In genomic region chr19:48493718-48494515, GRCh38 we compare ENCODE assay signal across 8 cellular contexts. TPM values are rescaled to one million over a fixed set of nuclear protein-coding genes. Genes with fewer than 3 reads are reported as not detected.
DNase-seq lines count a peak whose midpoint lies in the region; ATAC-seq and TF ChIP-seq lines count a peak whose summit lies in the region.

No MANE protein-coding gene starts in this region.

- H3K4me3 Mint-ChIP-seq in progenitor cell of endocrine pancreas (ENCODE audit: low read depth), result peak overlapping the region; percentile 66

- 0 out of 2 replicates have a peak overlapping the region, but pooled peaks have one; percentile 53 for H2AFZ ChIP-seq in PC-3 (ENCODE audit: low read length)
- H2AFZ ChIP-seq in fibroblast of lung (ENCODE audit: low read length), result peak overlapping the region; percentile 86

- H3K79me2 ChIP-seq in PC-3 (ENCODE audit: low read length) (peaks cover 4% of the 10 kb centered on the region; the same call in 1 of the 2 replicates), fibroblast of lung (ENCODE audit: control insufficient read depth, insufficient read depth, low read length) (no peaks in the 10 kb centered on the region)

- no peaks in the 10 kb centered on the region for H3K36me3 ChIP-seq in PC-3 (ENCODE audit: low read depth, low read length)
- no peaks in the 10 kb centered on the region for H3K36me3 ChIP-seq in fibroblast of lung (ENCODE audit: control insufficient read depth, insufficient read depth, low read length)

- CTCF ChIA-PET in PC-3 (lab: Charles Lee), result interaction anchor here (0.5 to 1.5 kb wide), 2 partner anchors 90 to 114 kb away, joined by 3 to 17 read pairs; no protein-coding TSS in a partner anchor

- H3K9ac ChIP-seq in PC-3 (ENCODE audit: low read length) (peak overlapping the region; percentile 63; the same call in 1 of the 2 replicates), fibroblast of lung (ENCODE audit: insufficient read depth, low read length) (peak overlapping the region; percentile 63)

- H3K27ac ChIP-seq in PC-3 (ENCODE audit: low read length) (no peak overlapping the region), fibroblast of lung (ENCODE audit: insufficient read depth, low read length) (no peak overlapping the region)

- H3F3A ChIP-seq in PC-3 (ENCODE audit: low read length, unreplicated experiment), result no peaks in the 10 kb centered on the region

- H3K9me3 Mint-ChIP-seq in progenitor cell of endocrine pancreas (ENCODE audit: low read depth), result no peaks in the 10 kb centered on the region

- H4K20me1 ChIP-seq in PC-3 (ENCODE audit: low read length) (no peaks in the 10 kb centered on the region), fibroblast of lung (ENCODE audit: control insufficient read depth, extremely low read depth, insufficient read depth, low read length) (no peaks in the 10 kb centered on the region)

- ATAC-seq in GM18517 (IDR thresholded peaks at IDR 0.05; ENCODE audit: unreplicated experiment) (peak; percentile 18), PC-3 (peak; percentile 2; the same call in 1 of the 2 replicates), GM19351 (IDR thresholded peaks at IDR 0.05; ENCODE audit: unreplicated experiment) (no peak)

- H3K27me3 ChIP-seq in PC-3 (ENCODE audit: low read length) (no peaks in the 10 kb centered on the region), fibroblast of lung (ENCODE audit: control insufficient read depth, insufficient read depth, low read length) (peaks cover 20% of the 10 kb centered on the region)

- intact Hi-C loops in PC-3 (cut with micrococcal nuclease), result no loop called here

- H3K36me3 Mint-ChIP-seq in progenitor cell of endocrine pancreas (ENCODE audit: insufficient read depth), result no peaks in the 10 kb centered on the region

- POLR2A ChIA-PET in PC-3 (lab: Charles Lee; ENCODE audit: unreplicated experiment), result interaction anchor here (0.6 to 1.4 kb wide), 4 partner anchors 12 to 130 kb away, joined by 3 to 6 read pairs (median 4); partner anchors contain the start of gene TMEM143

- peaks cover 47% of the 10 kb centered on the region for H3K27me3 Mint-ChIP-seq in progenitor cell of endocrine pancreas

- no TSS peak for BruUV-seq in PC-3 (replicated peaks; lab: Mats Ljungman, UMichigan)

- H3K4me1 ChIP-seq in PC-3 (ENCODE audit: insufficient read depth, low read length) (peaks cover 5% of the 10 kb centered on the region; the same call in 1 of the 2 replicates), fibroblast of lung (ENCODE audit: control insufficient read depth, extremely low read depth, insufficient read depth, low read length) (peaks cover 2% of the 10 kb centered on the region)

- no peaks in the 10 kb centered on the region for H3K9me2 ChIP-seq in PC-3 (replicated peaks; ENCODE audit: low read length)

- no peak overlapping the region for H3K27ac Mint-ChIP-seq in progenitor cell of endocrine pancreas

- TF ChIP-seq CTCF in PC-3 (conservative IDR thresholded peaks at IDR 0.05; ENCODE audit: low read depth, low read length) (no peak), fibroblast of lung (conservative IDR thresholded peaks at IDR 0.05 in 1 of 2, IDR thresholded peaks at IDR 0.05 in 1 of 2; ENCODE audit: low read depth in 1 of 2, low read length in 2 of 2) (no peak), progenitor cell of endocrine pancreas (IDR thresholded peaks at IDR 0.05; ENCODE audit: unreplicated experiment) (no peak)

- no peak for DNase-seq in PC-3
- no peak for DNase-seq in fibroblast of lung (ENCODE audit: low read depth in 2 of 2)
- DNase-seq in progenitor cell of endocrine pancreas (ENCODE audit: low spot score, unreplicated experiment), result no peak
- DNase-seq in globus pallidus (ENCODE audit: low spot score), result no peak
- no peak for DNase-seq in stimulated activated CD4-positive, alpha-beta T cell treated with anti-CD3 and anti-CD28 coated beads, Interleukin-15, amount 100 ng/mL, for 24 hours
- no peak for DNase-seq in dedifferentiated amniotic fluid mesenchymal stem cell (ENCODE audit: extremely low spot score)

- H3K4me3 ChIP-seq in PC-3 (ENCODE audit: low read length) (peak overlapping the region; percentile 70), fibroblast of lung (replicated peaks in 1 of 4; ENCODE audit: control extremely low read depth in 1 of 4, insufficient read depth in 1 of 4, low read depth in 3 of 4, low read length in 4 of 4) (peak overlapping the region; percentile 39 to 60 (median 57))

- peaks cover 9% of the 10 kb centered on the region for H3K4me1 Mint-ChIP-seq in progenitor cell of endocrine pancreas (ENCODE audit: low read depth)

- no peaks in the 10 kb centered on the region for H3K9me3 ChIP-seq in PC-3 (ENCODE audit: low read length)
- no peaks in the 10 kb centered on the region for H3K9me3 ChIP-seq in fibroblast of lung (ENCODE audit: control insufficient read depth, insufficient read depth, low read depth, low read length)

- H3K4me2 ChIP-seq in PC-3 (ENCODE audit: low read length) (peak overlapping the region; percentile 92), fibroblast of lung (ENCODE audit: extremely low read depth, insufficient read depth, low read length) (peak overlapping the region; percentile 68)

RNA-seq across cellular contexts. Expression of gene LMTK3, which starts 17.7 kb away (rescaled TPM):
- total RNA-seq in PC-3 (2014; rRNA removed) (4.8 and 8.3 TPM in 2 replicates), fibroblast of lung (under 0.01 and 0.17 TPM in 2 replicates), progenitor cell of endocrine pancreas (11.4 and 12.7 TPM in 2 replicates)
- polyA plus RNA-seq in fibroblast of lung, result 0.01 TPM in 1 of 2 replicates, not detected in the other
- 0.10 and 0.14 TPM in 2 replicates for polyA plus RNA-seq in fibroblast of lung (2012)
- polyA minus RNA-seq in fibroblast of lung (ENCODE audit: low replicate concordance), result 0.37 TPM in 1 of 2 replicates, not detected in the other

RNA-seq across cellular contexts. Expression of gene CYTH2, which starts 24.7 kb away (rescaled TPM):
- total RNA-seq in PC-3 (2014; rRNA removed) (50.5 and 58.6 TPM in 2 replicates), fibroblast of lung (25.8 and 27.2 TPM in 2 replicates), progenitor cell of endocrine pancreas (248 TPM in 2 replicates)
- 18.6 and 26.6 TPM in 2 replicates for polyA plus RNA-seq in fibroblast of lung
- polyA plus RNA-seq in fibroblast of lung (2012), result 25.7 and 33.9 TPM in 2 replicates
- 33.6 and 72.4 TPM in 2 replicates for polyA minus RNA-seq in fibroblast of lung (ENCODE audit: low replicate concordance)

RNA-seq across cellular contexts. Expression of gene KCNJ14, which starts 38.5 kb away (rescaled TPM):
- total RNA-seq in PC-3 (2014; rRNA removed), result 1.4 and 2.2 TPM in 2 replicates
- 0.26 and 0.50 TPM in 2 replicates for total RNA-seq in fibroblast of lung
- 0.15 and 0.18 TPM in 2 replicates for polyA plus RNA-seq in fibroblast of lung
- 0.17 and 0.24 TPM in 2 replicates for polyA plus RNA-seq in fibroblast of lung (2012)
- 0.85 TPM in 1 of 2 replicates, not detected in the other for polyA minus RNA-seq in fibroblast of lung (ENCODE audit: low replicate concordance)
- 2.0 TPM in 2 replicates for total RNA-seq in progenitor cell of endocrine pancreas

RNA-seq across cellular contexts. Expression of gene GRWD1, which starts 48.1 kb away (rescaled TPM):
- total RNA-seq in PC-3 (2014; rRNA removed) (33.2 and 46.7 TPM in 2 replicates), fibroblast of lung (9.1 and 12.1 TPM in 2 replicates), progenitor cell of endocrine pancreas (35.7 and 35.9 TPM in 2 replicates)
- 14.7 and 21.9 TPM in 2 replicates for polyA plus RNA-seq in fibroblast of lung
- 17.6 and 32.0 TPM in 2 replicates for polyA plus RNA-seq in fibroblast of lung (2012)
- polyA minus RNA-seq in fibroblast of lung (ENCODE audit: low replicate concordance), result 12.0 and 19.1 TPM in 2 replicates

RNA-seq across cellular contexts. Expression of gene SULT2B1, which starts 58.1 kb away (rescaled TPM):
- 4.8 and 6.7 TPM in 2 replicates for total RNA-seq in PC-3 (2014; rRNA removed)
- 0.33 TPM in 1 of 2 replicates, not detected in the other for total RNA-seq in fibroblast of lung
- 0.10 TPM in 1 of 2 replicates, not detected in the other for polyA plus RNA-seq in fibroblast of lung
- polyA plus RNA-seq in fibroblast of lung (2012), result 0.13 and 0.23 TPM in 2 replicates
- polyA minus RNA-seq in fibroblast of lung (ENCODE audit: low replicate concordance), result not detected in 2 replicates
- not detected in 2 replicates for total RNA-seq in progenitor cell of endocrine pancreas
